In genomic region chr4:140807491-140808257, GRCh38 we compare ENCODE assay signal across 8 cellular contexts. TPM values are rescaled to one million over a fixed set of nuclear protein-coding genes. Genes with fewer than 3 reads are reported as not detected.
DNase-seq lines count a peak whose midpoint lies in the region; ATAC-seq and TF ChIP-seq lines count a peak whose summit lies in the region.

No MANE protein-coding gene starts in this region.

- H3K27ac Mint-ChIP-seq in naive B cell (peak overlapping the region; percentile 51 to 95 (median 93)), chondrocyte (ENCODE audit: unreplicated experiment) (no peak overlapping the region)

- peak overlapping the region; percentile 29 to 87 (median 76) for H3K4me3 Mint-ChIP-seq in naive B cell
- H3K4me3 Mint-ChIP-seq in chondrocyte (ENCODE audit: unreplicated experiment), result no peak overlapping the region

- DNase-seq in NOMO-1 treated with DMSO at 0.1 percent for 48 hours (lab: John Stamatoyannopoulos, UW; ENCODE audit: unreplicated experiment) (peak; percentile 91), naive B cell (peak; percentile 70), GOT3 (lab: John Stamatoyannopoulos, UW) (no peak), chondrocyte (ENCODE audit: low spot score) (no peak), ACHN (no peak), NCI-H345 (lab: John Stamatoyannopoulos, UW) (no peak)

- H3K27me3 Mint-ChIP-seq in naive B cell, result no peaks in the 10 kb centered on the region
- H3K27me3 Mint-ChIP-seq in chondrocyte (ENCODE audit: low read depth), result peaks cover 16% of the 10 kb centered on the region

- in situ Hi-C loops in ACHN (cut with HindIII; ENCODE audit: low pct_ligation_motif_present, low pct_unique_long_range_greater_than_20kb, low sequenced_read_pairs), result no loop called here

- H3K9me3 Mint-ChIP-seq in naive B cell (peaks cover 0 to 11% (median 2%) of the 10 kb centered on the region in 7 donors), chondrocyte (ENCODE audit: low read depth) (peaks cover 3% of the 10 kb centered on the region)

- H3K36me3 Mint-ChIP-seq in naive B cell (peaks cover 0 to 13% of the 10 kb centered on the region in 2 donors), chondrocyte (ENCODE audit: low read depth) (peaks cover 5% of the 10 kb centered on the region)

- ATAC-seq in GM18870 (IDR thresholded peaks at IDR 0.05; ENCODE audit: unreplicated experiment) (peak; percentile 82), HG02798 (IDR thresholded peaks at IDR 0.05; ENCODE audit: poor library complexity, unreplicated experiment) (peak; percentile 86), naive B cell (ENCODE audit: low read depth in 2 of 2) (peak; percentile 87 to 92)

- H3K4me1 Mint-ChIP-seq in naive B cell (peaks cover 57 to 94% (median 76%) of the 10 kb centered on the region in 3 donors), chondrocyte (ENCODE audit: low read depth) (peaks cover 6% of the 10 kb centered on the region)

- TF ChIP-seq CTCF in chondrocyte (IDR thresholded peaks at IDR 0.05), result no peak

RNA-seq across cellular contexts. Expression of gene TBC1D9, which starts 51.5 kb away (rescaled TPM):
- 10 to 100 TPM in 5 of 6 donors, 1 to 10 TPM in 1; 4.4 to 38.9 (median 21.2) TPM for polyA plus RNA-seq in naive B cell (ENCODE audit: low read depth in 6 of 6)
- total RNA-seq in chondrocyte, result 40.5 to 46.5 TPM (median 42.0 TPM) in 3 replicates

Comparison
In these comparisons a context has a peak if more than half of its experiments do, and no peak if none do; other contexts are left out.
1. DNase-seq: peak in NOMO-1 treated with DMSO at 0.1 percent for 48 hours (single experiment) and naive B cell (single experiment); none in GOT3 (single experiment), chondrocyte (single experiment), ACHN (single experiment) and NCI-H345 (single experiment).
2. Peak in every context shown above with its lines, with median percentiles within 50 percentile points of each other: ATAC-seq.